10 cellular contexts compared by ENCODE assay signal in genomic region chr3:66441124-66441523, GRCh38. TPM values are rescaled to one million over a fixed set of nuclear protein-coding genes. Genes with fewer than 3 reads are reported as not detected.
DNase-seq lines count a peak whose midpoint lies in the region; ATAC-seq and TF ChIP-seq lines count a peak whose summit lies in the region.
"Had no signal": no experiment of that assay in that cellular context is flagged by ENCODE, and none has a peak within 500 bp of the region (broad histone marks: within the 10 kb centered on the region; RNA-seq: fewer than 3 reads in every experiment).

No MANE protein-coding gene starts in this region.

- peak; percentile 66 for DNase-seq in LHCN-M2 (ENCODE audit: low read depth)
- DNase-seq in choroid plexus epithelial cell (ENCODE audit: low read depth), result peak; percentile 47
- no peak for DNase-seq in nephron progenitor cell
- no peak for DNase-seq in stimulated activated naive CD4-positive, alpha-beta T cell treated with Interleukin-2 at 50 U/mL for 16 hours (lab: John Stamatoyannopoulos, UW)
- DNase-seq: activated naive CD4-positive, alpha-beta T cell; Kasumi-1 had no signal

- no peak for ATAC-seq in HG03045 (IDR thresholded peaks at IDR 0.05; ENCODE audit: unreplicated experiment)
- ATAC-seq in HG03571 (IDR thresholded peaks at IDR 0.05; ENCODE audit: unreplicated experiment), result no peak
- ATAC-seq in HG03097 (IDR thresholded peaks at IDR 0.05; ENCODE audit: low FRiP score, unreplicated experiment), result no peak

- H3K36me3 Mint-ChIP-seq in nephron progenitor cell (ENCODE audit: low read depth), result peaks cover 12% of the 10 kb centered on the region

- peaks cover 92% of the 10 kb centered on the region for H3K4me1 Mint-ChIP-seq in nephron progenitor cell

- H3K27me3 Mint-ChIP-seq in nephron progenitor cell (ENCODE audit: low read depth, poor library complexity), result peaks cover 7% of the 10 kb centered on the region

- no peak for TF ChIP-seq CTCF in C4-2B (conservative IDR thresholded peaks at IDR 0.05)
- no peak for TF ChIP-seq CTCF in choroid plexus epithelial cell (conservative IDR thresholded peaks at IDR 0.05; ENCODE audit: low read depth, low read length)
- TF ChIP-seq CTCF in nephron progenitor cell (IDR thresholded peaks at IDR 0.05), result no peak

- no peaks in the 10 kb centered on the region for H3K9me3 Mint-ChIP-seq in nephron progenitor cell

- peak overlapping the region; percentile 93 for H3K27ac Mint-ChIP-seq in nephron progenitor cell

- H3K27ac ChIP-seq in C4-2B, result peak overlapping the region; percentile 83

- no peak overlapping the region for H3K4me3 ChIP-seq in choroid plexus epithelial cell (ENCODE audit: low read depth, low read length)

- no peak overlapping the region for H3K4me3 Mint-ChIP-seq in nephron progenitor cell

RNA-seq across cellular contexts. Expression of gene LRIG1, which starts 59.7 kb away (rescaled TPM):
- 2.6 and 3.0 TPM in 2 replicates for total RNA-seq in LHCN-M2 (2014; rRNA removed)
- polyA plus RNA-seq in LHCN-M2 (2012), result 4.8 TPM

Comparison
In these comparisons a context has a peak if more than half of its experiments do, and no peak if none do; other contexts are left out.
1. DNase-seq: peak in LHCN-M2 (single experiment) and choroid plexus epithelial cell (single experiment); none in nephron progenitor cell (single experiment) and stimulated activated naive CD4-positive, alpha-beta T cell treated with Interleukin-2 at 50 U/mL for 16 hours (single experiment).